ENCODE assay signal across 24 cellular contexts in the genomic region with DNA sequence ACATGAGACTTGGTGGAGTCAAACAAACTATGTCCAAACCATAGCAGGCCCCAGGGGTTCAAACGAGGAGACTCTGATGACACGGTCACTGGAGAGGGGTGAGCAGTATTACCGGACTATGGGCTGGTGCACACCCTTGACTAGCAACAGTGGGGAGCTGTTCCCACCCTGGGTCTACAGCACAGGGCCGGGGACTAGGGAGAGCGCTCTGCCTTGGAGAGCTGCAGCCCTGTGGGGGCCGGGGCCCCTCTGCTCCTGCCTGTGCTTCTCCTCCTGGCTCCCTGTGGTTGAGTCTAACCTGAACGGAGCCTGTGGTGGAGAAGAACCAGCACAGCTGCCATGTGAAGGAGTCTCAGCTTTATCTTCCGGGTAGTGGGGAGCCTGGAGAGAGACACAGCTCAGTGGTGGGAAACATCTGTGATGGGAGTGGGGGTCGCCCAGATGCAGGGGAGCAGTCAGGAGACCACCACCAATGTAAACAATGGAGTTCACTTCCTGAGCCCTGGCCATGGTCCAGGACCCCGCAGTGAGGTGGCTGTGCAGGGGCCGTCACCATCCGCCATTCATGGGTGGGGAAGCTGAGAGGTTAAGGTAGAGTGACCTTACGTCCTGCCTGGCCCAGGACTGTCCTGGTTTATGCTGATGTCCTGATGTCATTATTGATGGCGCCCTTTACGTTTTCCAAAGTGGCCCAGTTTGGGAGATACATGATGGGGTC.
"Had no signal": no experiment of that assay in that cellular context is flagged by ENCODE, and none has a peak within 500 bp of the region (broad histone marks: within the 10 kb centered on the region; RNA-seq: fewer than 3 reads in every experiment).

No MANE protein-coding gene starts in this region.

- H3K4me1 Mint-ChIP-seq: activated naive CD8-positive, alpha-beta T cell treated with anti-CD3 and anti-CD28 coated beads, Interleukin-2, amount 50 U/mL, for 24 hours; immature natural killer cell; T-cell had no signal

- H3K4me3 Mint-ChIP-seq: activated naive CD8-positive, alpha-beta T cell treated with anti-CD3 and anti-CD28 coated beads, Interleukin-2, amount 50 U/mL, for 24 hours; activated T-helper 1 cell treated with anti-CD3 and anti-CD28 coated beads, Interleukin-12 subunit alpha, Interleukin-12 subunit beta, Interleukin-2, Interleukin-4 antibody, amounts not matched to agents 30 ng/mL and 10 ng/mL and 1 ng/mL, durations not matched to agents 14 hours and 24 hours and 36 hours; dendritic cell treated with granulocyte-macrophage colony-stimulating factor and Interleukin-4, amounts not matched to agents 40 ng/mL and 50 ng/mL, for 4 days; immature natural killer cell; nephron; T-cell had no signal

- H3K4me2 ChIP-seq: hepatocyte had no signal

- H3K27ac Mint-ChIP-seq: activated naive CD8-positive, alpha-beta T cell treated with anti-CD3 and anti-CD28 coated beads, Interleukin-2, amount 50 U/mL, for 24 hours; activated T-helper 1 cell treated with anti-CD3 and anti-CD28 coated beads, Interleukin-12 subunit alpha, Interleukin-12 subunit beta, Interleukin-2, Interleukin-4 antibody, amounts not matched to agents 30 ng/mL and 10 ng/mL and 1 ng/mL, durations not matched to agents 14 hours and 24 hours and 36 hours; dendritic cell treated with granulocyte-macrophage colony-stimulating factor and Interleukin-4, amounts not matched to agents 40 ng/mL and 50 ng/mL, for 4 days; immature natural killer cell; nephron; T-cell had no signal

- H3K27me3 ChIP-seq: body of pancreas, cardiac muscle cell, hepatocyte, upper lobe of right lung had no signal

- H3K36me3 Mint-ChIP-seq: immature natural killer cell, T-cell had no signal

- H3K27ac ChIP-seq: body of pancreas, cardiac muscle cell, hepatocyte, left ventricle myocardium inferior, spleen, upper lobe of right lung had no signal

- H3K79me2 ChIP-seq: hepatocyte had no signal

- ATAC-seq: activated naive CD8-positive, alpha-beta T cell treated with anti-CD3 and anti-CD28 coated beads, Interleukin-2, amount 50 U/mL, for 24 hours; body of pancreas; esophagus mucosa; stimulated activated naive CD8-positive, alpha-beta T cell treated with anti-CD3 and anti-CD28 coated beads, Interleukin-15, Interleukin-2, amounts not matched to agents 100 U/mL and 50 U/mL, for 24 hours; T-cell; upper lobe of right lung had no signal

- H3K4me3 ChIP-seq: body of pancreas, cardiac muscle cell, hepatocyte, left ventricle myocardium inferior, spleen, upper lobe of right lung had no signal

- H2AFZ ChIP-seq: hepatocyte had no signal

- H3K4me1 ChIP-seq: body of pancreas, left ventricle myocardium inferior, spleen, upper lobe of right lung had no signal

- H3K9me3 Mint-ChIP-seq: activated naive CD8-positive, alpha-beta T cell treated with anti-CD3 and anti-CD28 coated beads, Interleukin-2, amount 50 U/mL, for 24 hours; activated T-helper 1 cell treated with anti-CD3 and anti-CD28 coated beads, Interleukin-12 subunit alpha, Interleukin-12 subunit beta, Interleukin-2, Interleukin-4 antibody, amounts not matched to agents 30 ng/mL and 10 ng/mL and 1 ng/mL, durations not matched to agents 14 hours and 24 hours and 36 hours; dendritic cell treated with granulocyte-macrophage colony-stimulating factor and Interleukin-4, amounts not matched to agents 40 ng/mL and 50 ng/mL, for 4 days; immature natural killer cell; nephron; T-cell had no signal

- H3K9me3 ChIP-seq: body of pancreas, left ventricle myocardium inferior, spleen, upper lobe of right lung had no signal

- DNase-seq: activated CD4-positive, alpha-beta T cell treated with anti-CD3 and anti-CD28 coated beads for 1 hour; activated gamma-delta T cell; activated naive CD4-positive, alpha-beta T cell treated with anti-CD3 and anti-CD28 coated beads, Interleukin-2, amount 50 U/mL, for 16 hours; activated naive CD8-positive, alpha-beta T cell treated with anti-CD3 and anti-CD28 coated beads, Interleukin-2, amount 50 U/mL, for 24 hours; body of pancreas; effector CD8-positive, alpha-beta T cell; glutamatergic neuron; immature natural killer cell; left ventricle myocardium inferior; midbrain; occipital lobe; retina; spleen; stimulated activated CD4-positive, alpha-beta T cell treated with anti-CD3 and anti-CD28 coated beads, Interleukin-4, amount 100 ng/mL, for 1 hour; stimulated activated naive CD8-positive, alpha-beta T cell treated with anti-CD3 and anti-CD28 coated beads, Interleukin-15, Interleukin-2, amounts not matched to agents 100 U/mL and 50 U/mL, for 24 hours; T-helper 9 cell; upper lobe of right lung had no signal
